17 cellular contexts compared by ENCODE assay signal in genomic region chr15:90151989-90152645, GRCh38. TPM values are rescaled to one million over a fixed set of nuclear protein-coding genes. Genes with fewer than 3 reads are reported as not detected.
DNase-seq lines count a peak whose midpoint lies in the region; ATAC-seq and TF ChIP-seq lines count a peak whose summit lies in the region.
"Had no signal": no experiment of that assay in that cellular context is flagged by ENCODE, and none has a peak within 500 bp of the region (broad histone marks: within the 10 kb centered on the region; RNA-seq: fewer than 3 reads in every experiment).

No MANE protein-coding gene starts in this region.

- intact Hi-C loops in body of pancreas (cut with DNase I), result no loop called here
- intact Hi-C loops in CD14-positive monocyte (cut with micrococcal nuclease), result no loop called here

- H3K4me1 Mint-ChIP-seq in CD14-positive monocyte, result peaks cover 9% of the 10 kb centered on the region

- H3K36me3 Mint-ChIP-seq in CD14-positive monocyte, result no peaks in the 10 kb centered on the region
- H3K36me3 Mint-ChIP-seq: activated naive CD4-positive, alpha-beta T cell treated with anti-CD3 and anti-CD28 coated beads, Interleukin-2, amount 50 U/mL, for 72 hours had no signal

- H3K27ac Mint-ChIP-seq in CD14-positive monocyte, result no peak overlapping the region
- H3K27ac Mint-ChIP-seq: activated CD4-positive, alpha-beta T cell treated with anti-CD3 and anti-CD28 coated beads, Interleukin-2, amount 10 ng/mL, durations not matched to agents 7 days and 5 days had no signal

- peaks cover 0 to 3% (median 0%) of the 10 kb centered on the region in 7 donors for H3K9me3 Mint-ChIP-seq in CD14-positive monocyte
- H3K9me3 Mint-ChIP-seq: activated CD4-positive, alpha-beta T cell treated with anti-CD3 and anti-CD28 coated beads, Interleukin-2, amount 10 ng/mL, durations not matched to agents 7 days and 5 days; activated naive CD4-positive, alpha-beta T cell treated with anti-CD3 and anti-CD28 coated beads, Interleukin-2, amount 50 U/mL, for 72 hours had no signal

- WGBS in body of pancreas, 2 donors, result 57 to 62% methylated on average over 10 of the region's 10 CpGs

- DNase-seq in H7 (peak; percentile 87), body of pancreas (peak; percentile 67 to 82 (median 78)), iPS-NIHi11 (ENCODE audit: low spot score) (peak; percentile 82), CD14-positive monocyte (ENCODE audit: low spot score) (no peak), GM03348 (ENCODE audit: low spot score) (no peak), T-helper 2 cell (no peak)
- DNase-seq: activated CD4-positive, alpha-beta T cell treated with anti-CD3 and anti-CD28 coated beads, Interleukin-2, amount 10 ng/mL, durations not matched to agents 7 days and 5 days; activated T-cell treated with anti-CD3 and anti-CD28 coated beads for 4 hours; effector CD8-positive, alpha-beta T cell; GF-D8; NCI-H446; stimulated activated naive CD8-positive, alpha-beta T cell treated with anti-CD3 and anti-CD28 coated beads, Interleukin-15, Interleukin-2, amounts not matched to agents 100 U/mL and 50 U/mL, for 24 hours; T1000 had no signal

- H3K36me3 ChIP-seq in H7 (replicated peaks; ENCODE audit: control insufficient read depth, insufficient read depth, low read length) (no peaks in the 10 kb centered on the region), body of pancreas (replicated peaks in 1 of 2; ENCODE audit: insufficient read depth in 1 of 2, low read depth in 2 of 2) (no peaks in the 10 kb centered on the region), neutrophil (no peaks in the 10 kb centered on the region)

- H3K4me3 ChIP-seq in H7 (ENCODE audit: insufficient read depth, low read depth, low read length) (no peak overlapping the region), body of pancreas (no peak overlapping the region), neutrophil (ENCODE audit: low read depth in 1 of 2, low read length in 1 of 2) (no peak overlapping the region)

- no peak overlapping the region for H3K4me3 Mint-ChIP-seq in CD14-positive monocyte
- H3K4me3 Mint-ChIP-seq: activated CD4-positive, alpha-beta T cell treated with anti-CD3 and anti-CD28 coated beads, Interleukin-2, amount 10 ng/mL, durations not matched to agents 7 days and 5 days had no signal

- H3K27ac ChIP-seq in body of pancreas, result peak overlapping the region; percentile 75 to 91 (median 88)
- peak overlapping the region; percentile 33 for H3K27ac ChIP-seq in neutrophil
- H3K27ac ChIP-seq: HL-60 had no signal

- no peak for TF ChIP-seq POLR2A in body of pancreas (IDR thresholded peaks at IDR 0.05)

- TF ChIP-seq CTCF in body of pancreas (IDR thresholded peaks at IDR 0.05) (no peak), neutrophil (IDR thresholded peaks at IDR 0.05) (no peak), CD14-positive monocyte (IDR thresholded peaks at IDR 0.05) (no peak)

- H3K4me1 ChIP-seq in body of pancreas (peaks cover 89% of the 10 kb centered on the region), neutrophil (ENCODE audit: control insufficient read depth in 1 of 2, insufficient read depth in 1 of 2, low read depth in 1 of 2, low read length in 1 of 2) (peaks cover 11 to 24% of the 10 kb centered on the region in 2 experiments)

- H3K27me3 ChIP-seq in H7 (ENCODE audit: control insufficient read depth, insufficient read depth, low read length) (no peaks in the 10 kb centered on the region), body of pancreas (no peaks in the 10 kb centered on the region), neutrophil (no peaks in the 10 kb centered on the region)

- ATAC-seq in body of pancreas (peak; percentile 39), GM19397 (IDR thresholded peaks at IDR 0.05; ENCODE audit: unreplicated experiment) (no peak)
- ATAC-seq: activated naive CD4-positive, alpha-beta T cell treated with anti-CD3 and anti-CD28 coated beads, Interleukin-2, amount 50 U/mL, for 72 hours; stimulated activated naive CD8-positive, alpha-beta T cell treated with anti-CD3 and anti-CD28 coated beads, Interleukin-15, Interleukin-2, amounts not matched to agents 100 U/mL and 50 U/mL, for 24 hours had no signal

- H3K9me3 ChIP-seq in body of pancreas (no peaks in the 10 kb centered on the region), neutrophil (no peaks in the 10 kb centered on the region)

- peaks cover 2 to 4% (median 3%) of the 10 kb centered on the region in 3 donors for H3K27me3 Mint-ChIP-seq in CD14-positive monocyte (ENCODE audit: low read depth in 3 of 3)
- H3K27me3 Mint-ChIP-seq: activated CD4-positive, alpha-beta T cell treated with anti-CD3 and anti-CD28 coated beads, Interleukin-2, amount 10 ng/mL, durations not matched to agents 7 days and 5 days had no signal

RNA-seq across cellular contexts. Expression of gene SEMA4B, which starts 49.0 kb away (rescaled TPM):
- 53.0 and 61.0 TPM in 2 replicates for total RNA-seq in H7 (2014; rRNA removed; shearing (Covaris generic))
- total RNA-seq in body of pancreas, result 10 to 100 TPM; 42.8 to 63.9 TPM
- 10 to 100 TPM; 13.2 to 22.0 TPM for polyA plus RNA-seq in CD14-positive monocyte

RNA-seq across cellular contexts. Expression of gene IDH2, which starts 49.8 kb away (rescaled TPM):
- 67.6 and 74.4 TPM in 2 replicates for total RNA-seq in H7 (2014; rRNA removed; shearing (Covaris generic))
- total RNA-seq in body of pancreas, result 10 to 100 TPM; 77.5 to 78.6 TPM
- 100 to 1,000 TPM in 1 of 2 donors, 10 to 100 TPM in 1; 82.2 to 115 TPM for polyA plus RNA-seq in CD14-positive monocyte

Comparison
In these comparisons a context has a peak if more than half of its experiments do, and no peak if none do; other contexts are left out.
1. DNase-seq: peak in H7 (single experiment), body of pancreas (4 of 4) and iPS-NIHi11 (single experiment); none in CD14-positive monocyte (single experiment), GM03348 (single experiment) and T-helper 2 cell (0 of 5).